In genomic region chr4:83013420-83013867, GRCh38 we compare ENCODE assay signal across 8 cellular contexts. TPM values are rescaled to one million over a fixed set of nuclear protein-coding genes. Genes with fewer than 3 reads are reported as not detected.
DNase-seq lines count a peak whose midpoint lies in the region; FAIRE-seq and TF ChIP-seq lines count a peak whose summit lies in the region.

No MANE protein-coding gene starts in this region.

- H3K36me3 ChIP-seq in MG63 = no peaks in the 10 kb centered on the region
- H3K36me3 ChIP-seq in mucosa of rectum (ENCODE audit: control insufficient read depth in 2 of 2, insufficient read depth in 2 of 2, low read length in 2 of 2) = no peaks in the 10 kb centered on the region

- no peak for FAIRE-seq in urothelium cell line (lab: Jason Lieb, UNC)

- H3K27me3 ChIP-seq in MG63 = no peaks in the 10 kb centered on the region
- no peaks in the 10 kb centered on the region for H3K27me3 ChIP-seq in mucosa of rectum (ENCODE audit: control insufficient read depth in 2 of 2, insufficient read depth in 2 of 2, low read length in 2 of 2)

- no peaks in the 10 kb centered on the region for H3K9me3 ChIP-seq in MG63
- H3K9me3 ChIP-seq in mucosa of rectum (ENCODE audit: control insufficient read depth in 2 of 2, low read length in 2 of 2) = no peaks in the 10 kb centered on the region

- H3K4me1 ChIP-seq in mucosa of rectum (ENCODE audit: control insufficient read depth in 2 of 2, insufficient read depth in 2 of 2, low read length in 2 of 2) = peaks cover 22 to 24% of the 10 kb centered on the region in 2 donors

- peak; percentile 39 for DNase-seq in DMS 273 (lab: John Stamatoyannopoulos, UW; ENCODE audit: unreplicated experiment)
- no peak for DNase-seq in MG63
- DNase-seq in cerebellum (ENCODE audit: low spot score) = peak; percentile 26
- no peak for DNase-seq in NK-92 (lab: John Stamatoyannopoulos, UW; ENCODE audit: unreplicated experiment)
- DNase-seq in GM13977 (ENCODE audit: low spot score) = no peak
- no peak for DNase-seq in urothelium cell line (ENCODE audit: low spot score)
- no peak for DNase-seq in GM10266 (ENCODE audit: extremely low spot score)

- H3K9ac ChIP-seq in mucosa of rectum (ENCODE audit: low read depth in 1 of 2, low read length in 2 of 2) = peak overlapping the region; percentile 63 to 74

- H3K27ac ChIP-seq in mucosa of rectum (ENCODE audit: low read depth in 2 of 2, low read length in 2 of 2) = peak overlapping the region; percentile 70 to 74

- in situ Hi-C loops in GM13977 (cut with MboI; ENCODE audit: low pct_unique_long_range_greater_than_20kb, low sequenced_read_pairs, unreplicated experiment) = no loop called here

- peak overlapping the region; percentile 74 for H3K4me3 ChIP-seq in MG63
- H3K4me3 ChIP-seq in mucosa of rectum (ENCODE audit: low read length in 2 of 2) = peak overlapping the region; percentile 69 to 92

- no peak for TF ChIP-seq CTCF in GM13977 (IDR thresholded peaks at IDR 0.05; ENCODE audit: extremely low read depth, insufficient read depth, missing control alignments)
- no peak for TF ChIP-seq CTCF in GM10266 (IDR thresholded peaks at IDR 0.05; ENCODE audit: control insufficient read depth, insufficient read depth, low read depth, missing control alignments)

RNA-seq across cellular contexts. Expression of gene LIN54, which starts 2.8 kb away (rescaled TPM):
- total RNA-seq in MG63 (2014; rRNA removed; shearing (Covaris generic); ENCODE audit: low replicate concordance) = 4.3 and 7.8 TPM in 2 replicates
- 22.0 TPM for total RNA-seq in cerebellum

RNA-seq across cellular contexts. Expression of gene COPS4, which starts 21.5 kb away (rescaled TPM):
- total RNA-seq in MG63 (2014; rRNA removed; shearing (Covaris generic); ENCODE audit: low replicate concordance) = 127 and 147 TPM in 2 replicates
- total RNA-seq in cerebellum = 101 TPM

Comparison
In these comparisons a context has a peak if more than half of its experiments do, and no peak if none do; other contexts are left out.
1. DNase-seq: peak in DMS 273 (single experiment) and cerebellum (single experiment); none in MG63 (single experiment), NK-92 (single experiment), GM13977 (single experiment), urothelium cell line (single experiment) and GM10266 (single experiment).